Comparison of ENCODE assay signal across 1 cellular context in genomic region chr13:79456656-79457365, GRCh38.
TF ChIP-seq lines count a peak whose summit lies in the region.

No MANE protein-coding gene starts in this region.

TF ChIP-seq in GM12878, 131 proteins besides CTCF, POLR2A, EP300 and RAD21:
- TF ChIP-seq SKIL (IDR thresholded peaks at IDR 0.05; ENCODE audit: low read depth, poor library complexity, severe bottlenecking) (no peak), CBFB (IDR thresholded peaks at IDR 0.05; ENCODE audit: low read depth) (no peak)
